32 cellular contexts compared by ENCODE assay signal in genomic region chr5:81739283-81739682, GRCh38.
"Had no signal": no experiment of that assay in that cellular context is flagged by ENCODE, and none has a peak within 500 bp of the region (broad histone marks: within the 10 kb centered on the region; RNA-seq: fewer than 3 reads in every experiment).

No MANE protein-coding gene starts in this region.

- H3K4me1 ChIP-seq: breast epithelium, colonic mucosa had no signal

- H3K9me3 ChIP-seq: ascending aorta, breast epithelium, colonic mucosa had no signal

- H3K36me3 ChIP-seq: ascending aorta, breast epithelium, cardiac muscle cell, colonic mucosa had no signal

- DNase-seq: activated CD4-positive, alpha-beta memory T cell treated with anti-CD3 and anti-CD28 coated beads, Interleukin-2, amount 10 ng/mL, durations not matched to agents 7 days and 5 days; activated CD4-positive, alpha-beta T cell treated with anti-CD3 and anti-CD28 coated beads for 1 hour; activated CD4-positive, alpha-beta T cell treated with anti-CD3 and anti-CD28 coated beads for 4 hours; activated CD4-positive, alpha-beta T cell treated with anti-CD3 and anti-CD28 coated beads, Interleukin-2, amount 10 ng/mL, durations not matched to agents 7 days and 5 days; activated CD4-positive, alpha-beta T cell treated with anti-CD3 and anti-CD28 coated beads, Interleukin-2, amount 50 U/mL, for 4 hours; activated CD4-positive, CD25-positive, alpha-beta regulatory T cell; activated CD8-positive, alpha-beta memory T cell treated with anti-CD3 and anti-CD28 coated beads, Interleukin-2, amount 50 U/mL, for 48 hours; activated gamma-delta T cell; activated naive CD4-positive, alpha-beta T cell; activated naive CD4-positive, alpha-beta T cell treated with anti-CD3 and anti-CD28 coated beads, Interleukin-2, amount 10 ng/mL, durations not matched to agents 7 days and 5 days; activated naive CD8-positive, alpha-beta T cell treated with anti-CD3 and anti-CD28 coated beads, Interleukin-2, amount 10 ng/mL, durations not matched to agents 7 days and 5 days; activated T-cell treated with anti-CD3 and anti-CD28 coated beads for 4 hours; activated T-cell treated with anti-CD3 and anti-CD28 coated beads, Interleukin-2, amount 50 U/mL, for 24 hours; activated T-cell treated with anti-CD3 and anti-CD28 coated beads, Interleukin-2, amount 50 U/mL, for 72 hours; central memory CD4-positive, alpha-beta T cell; cerebellar nuclear complex; colonic mucosa; effector CD8-positive, alpha-beta T cell; foreskin fibroblast; head of caudate nucleus; hippocampal formation; T-helper 17 cell; T1000 had no signal

- H3K4me3 ChIP-seq: ascending aorta, breast epithelium, cardiac muscle cell, colonic mucosa had no signal

- ATAC-seq: activated naive CD4-positive, alpha-beta T cell treated with anti-CD3 and anti-CD28 coated beads, Interleukin-2, amount 50 U/mL, for 72 hours; activated T-cell treated with anti-CD3 and anti-CD28 coated beads, Interleukin-2, amount 50 U/mL, for 72 hours; esophagus mucosa; T-helper 17 cell had no signal

- H3K27ac ChIP-seq: ascending aorta, breast epithelium, cardiac muscle cell, colonic mucosa, epithelial cell of prostate had no signal

- H3K27me3 ChIP-seq: ascending aorta, breast epithelium, cardiac muscle cell, colonic mucosa had no signal

- FAIRE-seq: endometrium, endothelial cell of umbilical vein, frontal cortex had no signal
